In genomic region chr2:37323770-37324535, GRCh38 we compare ENCODE assay signal across 8 cellular contexts. TPM values are rescaled to one million over a fixed set of nuclear protein-coding genes. Genes with fewer than 3 reads are reported as not detected.
DNase-seq lines count a peak whose midpoint lies in the region; ATAC-seq and TF ChIP-seq lines count a peak whose summit lies in the region.

No MANE protein-coding gene starts in this region.

- H3K4me1 ChIP-seq in neural progenitor cell (peaks cover 23% of the 10 kb centered on the region), vagina (peaks cover 48% of the 10 kb centered on the region)

- peak overlapping the region; percentile 87 for H2AFZ ChIP-seq in neural progenitor cell (replicated peaks)

- ATAC-seq in HG02798 (IDR thresholded peaks at IDR 0.05; ENCODE audit: poor library complexity, unreplicated experiment): peak; percentile 21

- H3F3A ChIP-seq in neural progenitor cell (ENCODE audit: low read depth): peaks cover 32% of the 10 kb centered on the region

- peak overlapping the region; percentile 87 for H3K9ac ChIP-seq in neural progenitor cell

- H3K4me2 ChIP-seq in neural progenitor cell: peak overlapping the region; percentile 94

- peak overlapping the region; percentile 97 for H3K4me3 Mint-ChIP-seq in activated T-helper 1 cell treated with anti-CD3 and anti-CD28 coated beads, Interleukin-12 subunit alpha, Interleukin-12 subunit beta, Interleukin-2, Interleukin-4 antibody, amounts not matched to agents 30 ng/mL and 10 ng/mL and 1 ng/mL, durations not matched to agents 14 hours and 24 hours and 36 hours
- H3K4me3 Mint-ChIP-seq in neural progenitor cell: peak overlapping the region; percentile 99

- no peaks in the 10 kb centered on the region for H3K9me3 ChIP-seq in neural progenitor cell (ENCODE audit: low read depth)
- no peaks in the 10 kb centered on the region for H3K9me3 ChIP-seq in vagina

- DNase-seq in NCI-H1436 (lab: John Stamatoyannopoulos, UW) (peak; percentile 12), NCI-H1436 treated with DMSO at 0.1 percent for 48 hours (lab: John Stamatoyannopoulos, UW) (no peak), NCI-H748 treated with DMSO at 0.1 percent for 48 hours (lab: John Stamatoyannopoulos, UW) (peak; percentile 45), foreskin fibroblast (peak in 1 of 2 donors; percentile 47), neural progenitor cell (ENCODE audit: low spot score) (no peak), vagina (ENCODE audit: extremely low spot score in 2 of 2) (no peak)
- peak; percentile 8 for DNase-seq in activated T-helper 1 cell treated with anti-CD3 and anti-CD28 coated beads, Interleukin-12 subunit alpha, Interleukin-12 subunit beta, Interleukin-2, Interleukin-4 antibody, amounts not matched to agents 30 ng/mL and 10 ng/mL and 1 ng/mL, durations not matched to agents 14 hours and 24 hours and 36 hours (ENCODE audit: low spot score)

- TF ChIP-seq CTCF in foreskin fibroblast (IDR thresholded peaks at IDR 0.05; ENCODE audit: low read depth, low read length): no peak
- TF ChIP-seq CTCF in neural progenitor cell (IDR thresholded peaks at IDR 0.05): no peak
- no peak for TF ChIP-seq CTCF in vagina (IDR thresholded peaks at IDR 0.05)

- H4K20me1 ChIP-seq in neural progenitor cell (ENCODE audit: low read depth): peaks cover 43% of the 10 kb centered on the region

- peaks cover 35% of the 10 kb centered on the region for H3K27me3 Mint-ChIP-seq in activated T-helper 1 cell treated with anti-CD3 and anti-CD28 coated beads, Interleukin-12 subunit alpha, Interleukin-12 subunit beta, Interleukin-2, Interleukin-4 antibody, amounts not matched to agents 30 ng/mL and 10 ng/mL and 1 ng/mL, durations not matched to agents 14 hours and 24 hours and 36 hours (ENCODE audit: insufficient read depth)
- peaks cover 8% of the 10 kb centered on the region for H3K27me3 Mint-ChIP-seq in neural progenitor cell (ENCODE audit: insufficient read depth, low read depth)

- H3K27me3 ChIP-seq in neural progenitor cell (peaks cover 33% of the 10 kb centered on the region), vagina (no peaks in the 10 kb centered on the region)

- H3K4me3 ChIP-seq in foreskin fibroblast (ENCODE audit: low read depth in 1 of 2, low read length in 2 of 2) (peak overlapping the region; percentile 83 to 92), neural progenitor cell (peak overlapping the region; percentile 98), vagina (peak overlapping the region; percentile 77 to 87)

- no peaks in the 10 kb centered on the region for H3K36me3 ChIP-seq in neural progenitor cell
- H3K36me3 ChIP-seq in vagina: no peaks in the 10 kb centered on the region

- no peak for TF ChIP-seq POLR2A in vagina (IDR thresholded peaks at IDR 0.05)

- intact Hi-C loops in activated T-helper 1 cell treated with anti-CD3 and anti-CD28 coated beads, Interleukin-12 subunit alpha, Interleukin-12 subunit beta, Interleukin-2, Interleukin-4 antibody, amounts not matched to agents 30 ng/mL and 10 ng/mL and 1 ng/mL, durations not matched to agents 14 hours and 24 hours and 36 hours (cut with micrococcal nuclease): loop anchor here (1.0 to 10.0 kb wide), 9 partner anchors 21 to 549 kb away; partner anchors contain the start of genes CEBPZ, EIF2AK2, NDUFAF7 and QPCT
- intact Hi-C loops in vagina (cut with DNase I): no loop called here

- peaks cover 37% of the 10 kb centered on the region for H3K4me1 Mint-ChIP-seq in activated T-helper 1 cell treated with anti-CD3 and anti-CD28 coated beads, Interleukin-12 subunit alpha, Interleukin-12 subunit beta, Interleukin-2, Interleukin-4 antibody, amounts not matched to agents 30 ng/mL and 10 ng/mL and 1 ng/mL, durations not matched to agents 14 hours and 24 hours and 36 hours (ENCODE audit: low read depth)
- peaks cover 24% of the 10 kb centered on the region for H3K4me1 Mint-ChIP-seq in neural progenitor cell

- peak overlapping the region; percentile 96 for H3K27ac Mint-ChIP-seq in activated T-helper 1 cell treated with anti-CD3 and anti-CD28 coated beads, Interleukin-12 subunit alpha, Interleukin-12 subunit beta, Interleukin-2, Interleukin-4 antibody, amounts not matched to agents 30 ng/mL and 10 ng/mL and 1 ng/mL, durations not matched to agents 14 hours and 24 hours and 36 hours
- H3K27ac Mint-ChIP-seq in neural progenitor cell: peak overlapping the region; percentile 99

- H3K79me2 ChIP-seq in neural progenitor cell (ENCODE audit: low read depth): peaks cover 52% of the 10 kb centered on the region

- H3K27ac ChIP-seq in neural progenitor cell (peak overlapping the region; percentile 89), vagina (peak overlapping the region; percentile 97)

- H3K36me3 Mint-ChIP-seq in activated T-helper 1 cell treated with anti-CD3 and anti-CD28 coated beads, Interleukin-12 subunit alpha, Interleukin-12 subunit beta, Interleukin-2, Interleukin-4 antibody, amounts not matched to agents 30 ng/mL and 10 ng/mL and 1 ng/mL, durations not matched to agents 14 hours and 24 hours and 36 hours (ENCODE audit: low read depth): peaks cover 9% of the 10 kb centered on the region
- peaks cover 3% of the 10 kb centered on the region for H3K36me3 Mint-ChIP-seq in neural progenitor cell

- H3K9me3 Mint-ChIP-seq in activated T-helper 1 cell treated with anti-CD3 and anti-CD28 coated beads, Interleukin-12 subunit alpha, Interleukin-12 subunit beta, Interleukin-2, Interleukin-4 antibody, amounts not matched to agents 30 ng/mL and 10 ng/mL and 1 ng/mL, durations not matched to agents 14 hours and 24 hours and 36 hours: no peaks in the 10 kb centered on the region
- H3K9me3 Mint-ChIP-seq in neural progenitor cell: peaks cover 3% of the 10 kb centered on the region

RNA-seq across cellular contexts. Expression of gene PRKD3, which starts 0.7 kb away (rescaled TPM):
- total RNA-seq in activated T-helper 1 cell treated with anti-CD3 and anti-CD28 coated beads, Interleukin-12 subunit alpha, Interleukin-12 subunit beta, Interleukin-2, Interleukin-4 antibody, amounts not matched to agents 30 ng/mL and 10 ng/mL and 1 ng/mL, durations not matched to agents 14 hours and 24 hours and 36 hours: 23.9 and 24.3 TPM in 2 replicates
- 59.1 and 95.9 TPM in 2 replicates for total RNA-seq in neural progenitor cell (ENCODE audit: low replicate concordance)
- 38.8 TPM for total RNA-seq in vagina

RNA-seq across cellular contexts. Expression of gene QPCT, which starts 20.5 kb away (rescaled TPM):
- 1.6 and 3.8 TPM in 2 replicates for total RNA-seq in activated T-helper 1 cell treated with anti-CD3 and anti-CD28 coated beads, Interleukin-12 subunit alpha, Interleukin-12 subunit beta, Interleukin-2, Interleukin-4 antibody, amounts not matched to agents 30 ng/mL and 10 ng/mL and 1 ng/mL, durations not matched to agents 14 hours and 24 hours and 36 hours
- total RNA-seq in neural progenitor cell (ENCODE audit: low replicate concordance): 0.19 TPM in 1 of 2 replicates, not detected in the other
- total RNA-seq in vagina: 6.9 TPM

Comparison
In these comparisons a context has a peak if more than half of its experiments do, and no peak if none do; other contexts are left out.
1. DNase-seq: peak in NCI-H1436 (single experiment), NCI-H748 treated with DMSO at 0.1 percent for 48 hours (single experiment) and activated T-helper 1 cell treated with anti-CD3 and anti-CD28 coated beads, Interleukin-12 subunit alpha, Interleukin-12 subunit beta, Interleukin-2, Interleukin-4 antibody, amounts not matched to agents 30 ng/mL and 10 ng/mL and 1 ng/mL, durations not matched to agents 14 hours and 24 hours and 36 hours (single experiment); none in NCI-H1436 treated with DMSO at 0.1 percent for 48 hours (single experiment), neural progenitor cell (single experiment) and vagina (0 of 2).
2. Peak in every context shown above with its lines, with median percentiles within 50 percentile points of each other: H3K4me3 ChIP-seq.